ENCODE assay signal across 24 cellular contexts in the genomic region with DNA sequence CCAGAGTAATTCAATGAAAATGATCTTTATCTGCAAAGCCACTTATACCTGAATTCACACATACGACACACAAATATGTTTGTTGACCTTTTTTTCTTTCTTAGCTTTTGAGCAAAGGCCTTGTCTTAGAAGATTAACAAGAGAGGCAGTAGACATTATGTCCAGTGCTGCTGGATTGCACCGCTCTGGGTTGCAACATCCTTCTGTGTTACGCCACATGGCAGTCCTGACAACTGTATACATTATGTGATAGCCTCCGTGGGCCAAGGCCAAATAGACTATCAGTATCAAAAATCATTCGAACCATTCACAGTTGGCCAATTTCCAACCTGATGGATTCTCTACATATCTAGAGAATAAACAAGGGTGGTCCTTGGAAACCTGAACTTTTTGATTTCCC.
"Had no signal": no experiment of that assay in that cellular context is flagged by ENCODE, and none has a peak within 500 bp of the region (broad histone marks: within the 10 kb centered on the region; RNA-seq: fewer than 3 reads in every experiment).

No MANE protein-coding gene starts in this region.

- DNase-seq: activated CD4-positive, alpha-beta T cell treated with anti-CD3 and anti-CD28 coated beads for 36 hours; activated CD8-positive, alpha-beta memory T cell treated with anti-CD3 and anti-CD28 coated beads, Interleukin-2, amount 50 U/mL, for 48 hours; activated CD8-positive, alpha-beta T cell treated with anti-CD3 and anti-CD28 coated beads, Interleukin-2, amount 10 ng/mL, durations not matched to agents 7 days and 5 days; activated effector memory CD4-positive, alpha-beta T cell treated with Interleukin-2 at 50 U/mL for 16 hours; activated naive CD4-positive, alpha-beta T cell; activated T-cell treated with anti-CD3 and anti-CD28 coated beads, Interleukin-2, amount 50 U/mL, for 1 hour; body of pancreas; MG63; NCI-H1092 treated with DMSO at 0.1 percent for 48 hours; NCI-H1417 treated with DMSO at 0.1 percent for 48 hours; NCI-H1694; NCI-H2029 treated with DMSO at 0.1 percent for 48 hours; NCI-H345; NCI-H510A; NCI-H526 treated with DMSO at 0.1 percent for 48 hours; NCI-H82; SJCRH30; SK-N-SH; T-helper 1 cell; WERI-Rb-1 had no signal

- ATAC-seq: activated CD4-positive, alpha-beta T cell treated with anti-CD3 and anti-CD28 coated beads for 36 hours; activated CD8-positive, alpha-beta T cell treated with anti-CD3 and anti-CD28 coated beads, Interleukin-2, amount 10 ng/mL, durations not matched to agents 7 days and 5 days; body of pancreas had no signal

- H3K4me3 ChIP-seq: ascending aorta, body of pancreas, MG63, SJCRH30 had no signal

- H3K36me3 Mint-ChIP-seq: activated naive CD4-positive, alpha-beta T cell treated with anti-CD3 and anti-CD28 coated beads, Interleukin-2, amount 50 U/mL, for 24 hours had no signal

- H3K27me3 ChIP-seq: ascending aorta, body of pancreas, MG63, SJCRH30 had no signal

- H3K4me1 ChIP-seq: ascending aorta, body of pancreas, SJCRH30 had no signal

- H3K4me3 Mint-ChIP-seq: activated CD4-positive, alpha-beta T cell treated with anti-CD3 and anti-CD28 coated beads for 36 hours; activated CD8-positive, alpha-beta T cell treated with anti-CD3 and anti-CD28 coated beads, Interleukin-2, amount 10 ng/mL, durations not matched to agents 7 days and 5 days; activated naive CD4-positive, alpha-beta T cell treated with anti-CD3 and anti-CD28 coated beads, Interleukin-2, amount 50 U/mL, for 24 hours; activated T-helper 1 cell treated with anti-CD3 and anti-CD28 coated beads, Interleukin-12 subunit alpha, Interleukin-12 subunit beta, Interleukin-2, Interleukin-4 antibody, amounts not matched to agents 30 ng/mL and 10 ng/mL and 1 ng/mL, durations not matched to agents 14 hours and 24 hours and 36 hours; central memory CD8-positive, alpha-beta T cell had no signal

- H3K9me3 Mint-ChIP-seq: activated naive CD4-positive, alpha-beta T cell treated with anti-CD3 and anti-CD28 coated beads, Interleukin-2, amount 50 U/mL, for 24 hours; activated T-helper 1 cell treated with anti-CD3 and anti-CD28 coated beads, Interleukin-12 subunit alpha, Interleukin-12 subunit beta, Interleukin-2, Interleukin-4 antibody, amounts not matched to agents 30 ng/mL and 10 ng/mL and 1 ng/mL, durations not matched to agents 14 hours and 24 hours and 36 hours; central memory CD8-positive, alpha-beta T cell had no signal

- H3K27ac ChIP-seq: ascending aorta, body of pancreas, SJCRH30, WERI-Rb-1 had no signal

- H3K36me3 ChIP-seq: ascending aorta, MG63, SJCRH30, WERI-Rb-1 had no signal

- H3K27ac Mint-ChIP-seq: activated CD4-positive, alpha-beta T cell treated with anti-CD3 and anti-CD28 coated beads for 36 hours; activated CD8-positive, alpha-beta T cell treated with anti-CD3 and anti-CD28 coated beads, Interleukin-2, amount 10 ng/mL, durations not matched to agents 7 days and 5 days; activated naive CD4-positive, alpha-beta T cell treated with anti-CD3 and anti-CD28 coated beads, Interleukin-2, amount 50 U/mL, for 24 hours; activated T-helper 1 cell treated with anti-CD3 and anti-CD28 coated beads, Interleukin-12 subunit alpha, Interleukin-12 subunit beta, Interleukin-2, Interleukin-4 antibody, amounts not matched to agents 30 ng/mL and 10 ng/mL and 1 ng/mL, durations not matched to agents 14 hours and 24 hours and 36 hours had no signal

- H3K9me3 ChIP-seq: ascending aorta, body of pancreas, MG63, SJCRH30, SK-N-SH had no signal

- H3K27me3 Mint-ChIP-seq: activated CD4-positive, alpha-beta T cell treated with anti-CD3 and anti-CD28 coated beads for 36 hours had no signal

- H3K4me1 Mint-ChIP-seq: activated CD4-positive, alpha-beta T cell treated with anti-CD3 and anti-CD28 coated beads for 36 hours; activated naive CD4-positive, alpha-beta T cell treated with anti-CD3 and anti-CD28 coated beads, Interleukin-2, amount 50 U/mL, for 24 hours; central memory CD8-positive, alpha-beta T cell had no signal
